1 cellular context compared by ENCODE assay signal in genomic region chr14:69610859-69611263, GRCh38.
TF ChIP-seq lines count a peak whose summit lies in the region.

No MANE protein-coding gene starts in this region.

TF ChIP-seq in GM23338, 12 proteins besides CTCF, POLR2A, EP300 and RAD21 (continued from another document):
- TF ChIP-seq ZNF462 (CRISPR knock-in tag; IDR thresholded peaks at IDR 0.05) (no peak), POLR2AphosphoS5 (IDR thresholded peaks at IDR 0.05; ENCODE audit: low read depth) (no peak), EZH2phosphoT487 (IDR thresholded peaks at IDR 0.05; ENCODE audit: unreplicated experiment) (no peak), ZNF114 (CRISPR knock-in tag; IDR thresholded peaks at IDR 0.05) (no peak), ETS1 (IDR thresholded peaks at IDR 0.05) (no peak), NANOG (IDR thresholded peaks at IDR 0.05; ENCODE audit: borderline replicate concordance) (no peak), EZH2 (IDR thresholded peaks at IDR 0.05; ENCODE audit: low read depth, unreplicated experiment) (no peak), REST (IDR thresholded peaks at IDR 0.05; ENCODE audit: unreplicated experiment) (no peak)
